In the genomic region with DNA sequence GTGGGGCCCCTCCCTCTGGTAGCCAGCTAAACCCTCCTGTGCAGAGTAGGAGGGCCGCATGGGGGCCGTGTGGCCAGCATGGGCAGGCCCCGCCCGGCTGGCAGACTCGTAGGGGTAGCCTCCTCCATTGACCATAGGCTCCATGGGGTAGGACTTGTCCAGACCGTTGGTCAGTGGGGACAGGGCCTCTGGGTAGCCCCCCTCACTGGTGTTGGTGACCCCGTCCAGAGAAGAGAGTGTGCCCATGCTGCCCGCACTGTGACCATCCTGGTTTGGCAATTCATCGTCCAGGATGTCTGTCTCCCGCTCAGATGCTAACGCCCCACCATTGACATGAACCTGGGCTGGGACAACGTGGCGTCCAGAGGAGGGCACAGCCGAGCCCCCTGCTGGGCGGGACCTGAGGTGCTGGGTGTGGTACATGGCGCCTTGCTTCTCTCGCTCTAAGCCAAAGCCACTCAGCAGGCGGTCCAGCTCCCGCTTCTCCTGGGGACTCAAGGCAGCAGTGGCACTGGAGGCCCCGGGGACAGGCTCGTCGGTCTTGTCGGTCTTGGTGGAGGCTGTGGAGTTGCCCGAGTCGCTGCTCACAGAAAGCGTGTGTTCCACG, we compare ENCODE assay signal across 22 cellular contexts.
DNase-seq lines count a peak whose midpoint lies in the region; ATAC-seq and TF ChIP-seq lines count a peak whose summit lies in the region.
"Had no signal": no experiment of that assay in that cellular context is flagged by ENCODE, and none has a peak within 500 bp of the region (broad histone marks: within the 10 kb centered on the region; RNA-seq: fewer than 3 reads in every experiment).

No MANE protein-coding gene starts in this region.

- no peaks in the 10 kb centered on the region for H3F3A ChIP-seq in neural progenitor cell (ENCODE audit: low read depth)

- H3K27me3 ChIP-seq in RWPE2 (ENCODE audit: insufficient read depth, poor library complexity, severe bottlenecking) = no peaks in the 10 kb centered on the region
- H3K27me3 ChIP-seq in heart right ventricle = no peaks in the 10 kb centered on the region
- peaks cover 42% of the 10 kb centered on the region for H3K27me3 ChIP-seq in neural progenitor cell
- H3K27me3 ChIP-seq in stomach = no peaks in the 10 kb centered on the region
- H3K27me3 ChIP-seq: brain microvascular endothelial cell, Peyer's patch had no signal

- no peaks in the 10 kb centered on the region for H3K9me3 Mint-ChIP-seq in neural progenitor cell
- H3K9me3 Mint-ChIP-seq in type B pancreatic cell = no peaks in the 10 kb centered on the region

- no peaks in the 10 kb centered on the region for H3K79me2 ChIP-seq in neural progenitor cell (ENCODE audit: low read depth)

- no peak overlapping the region for H3K4me2 ChIP-seq in neural progenitor cell

- H3K36me3 ChIP-seq in RWPE2 (ENCODE audit: low read depth) = no peaks in the 10 kb centered on the region
- H3K36me3 ChIP-seq in heart right ventricle = peaks cover 0 to 87% (median 43%) of the 10 kb centered on the region in 9 donors
- no peaks in the 10 kb centered on the region for H3K36me3 ChIP-seq in neural progenitor cell
- peaks cover 36 to 73% (median 59%) of the 10 kb centered on the region in 4 donors for H3K36me3 ChIP-seq in stomach

- no peak for ATAC-seq in RWPE2 (ENCODE audit: low read depth)
- ATAC-seq in heart right ventricle = no peak
- no peak for ATAC-seq in GM18907 (IDR thresholded peaks at IDR 0.05; ENCODE audit: unreplicated experiment)

- DNase-seq in RWPE2 (ENCODE audit: low spot score) (no peak), heart right ventricle (no peak), neural progenitor cell (ENCODE audit: low spot score) (no peak), stomach (no peak), AG20443 (ENCODE audit: low spot score) (no peak), type B pancreatic cell (ENCODE audit: extremely low spot score, unreplicated experiment) (no peak), substantia nigra (lab: John Stamatoyannopoulos, UW) (no peak)
- DNase-seq: activated T-cell treated with anti-CD3 and anti-CD28 coated beads, Interleukin-2, amount 50 U/mL, for 1 hour; brain microvascular endothelial cell; C1 segment of cervical spinal cord; cortex of kidney; DMS79 treated with DMSO at 0.1 percent for 48 hours; Kasumi-1; mesendoderm; naive B cell; NCI-H1694; NCI-H2171 treated with DMSO at 0.1 percent for 48 hours; NCI-H524 treated with DMSO at 0.1 percent for 48 hours; occipital lobe; stimulated activated CD4-positive, alpha-beta T cell treated with anti-CD3 and anti-CD28 coated beads, Interleukin-15, amount 100 ng/mL, for 24 hours had no signal

- H3K27ac Mint-ChIP-seq in neural progenitor cell (peak overlapping the region; percentile 79), type B pancreatic cell (no peak overlapping the region)
- H3K27ac Mint-ChIP-seq: naive B cell had no signal

- H3K4me3 ChIP-seq in RWPE2 (ENCODE audit: severe bottlenecking) = no peak overlapping the region
- H3K4me3 ChIP-seq in heart right ventricle = no peak overlapping the region
- H3K4me3 ChIP-seq in neural progenitor cell = no peak overlapping the region
- H3K4me3 ChIP-seq in stomach = no peak overlapping the region
- H3K4me3 ChIP-seq: Peyer's patch had no signal

- TF ChIP-seq CTCF in RWPE2 (IDR thresholded peaks at IDR 0.05; ENCODE audit: poor library complexity, severe bottlenecking) (no peak), heart right ventricle (IDR thresholded peaks at IDR 0.05) (no peak), neural progenitor cell (IDR thresholded peaks at IDR 0.05) (no peak), stomach (IDR thresholded peaks at IDR 0.05) (no peak), type B pancreatic cell (conservative IDR thresholded peaks at IDR 0.05) (no peak)

- H3K4me1 Mint-ChIP-seq in neural progenitor cell (peaks cover 25% of the 10 kb centered on the region), type B pancreatic cell (ENCODE audit: unreplicated experiment) (peaks cover 27% of the 10 kb centered on the region)

- 87% methylated on average over 27 of the region's 27 CpGs for WGBS in heart right ventricle, 2 donors
- WGBS in stomach, 5 donors = 87 to 94% (median 89%) methylated on average over 16 to 27 of the region's 27 CpGs

- H3K27me3 Mint-ChIP-seq in neural progenitor cell (ENCODE audit: insufficient read depth, low read depth) = peaks cover 10% of the 10 kb centered on the region
- H3K27me3 Mint-ChIP-seq in type B pancreatic cell = no peaks in the 10 kb centered on the region

- no peaks in the 10 kb centered on the region for H4K20me1 ChIP-seq in neural progenitor cell (ENCODE audit: low read depth)

- no peak for TF ChIP-seq EP300 in stomach (IDR thresholded peaks at IDR 0.05)

- H3K9me3 ChIP-seq in RWPE2 (ENCODE audit: severe bottlenecking) (peaks cover 4% of the 10 kb centered on the region), heart right ventricle (peaks cover 0 to 11% (median 0%) of the 10 kb centered on the region in 11 donors), neural progenitor cell (ENCODE audit: low read depth) (no peaks in the 10 kb centered on the region), stomach (peaks cover 0 to 9% (median 2%) of the 10 kb centered on the region in 4 donors)
- H3K9me3 ChIP-seq: Peyer's patch had no signal

- H3K36me3 Mint-ChIP-seq in neural progenitor cell (no peaks in the 10 kb centered on the region), type B pancreatic cell (peaks cover 20% of the 10 kb centered on the region)
- H3K36me3 Mint-ChIP-seq: naive B cell had no signal

- H3K4me3 Mint-ChIP-seq in neural progenitor cell (no peak overlapping the region), type B pancreatic cell (no peak overlapping the region)
- H3K4me3 Mint-ChIP-seq: naive B cell had no signal

- no peak overlapping the region for H2AFZ ChIP-seq in neural progenitor cell (replicated peaks)

- peak overlapping the region; percentile 64 for H3K27ac ChIP-seq in RWPE2 (ENCODE audit: poor library complexity, severe bottlenecking)
- peak overlapping the region in 8 of 10 donors; percentile 23 to 96 (median 56) for H3K27ac ChIP-seq in heart right ventricle
- no peak overlapping the region for H3K27ac ChIP-seq in neural progenitor cell
- H3K27ac ChIP-seq in stomach = peak overlapping the region in 3 of 5 donors; percentile 15 to 82 (median 60)
- no peak overlapping the region for H3K27ac ChIP-seq in substantia nigra (ENCODE audit: low read depth, low read length, poor library complexity, severe bottlenecking)
- H3K27ac ChIP-seq: brain microvascular endothelial cell had no signal

- intact Hi-C loops in heart right ventricle (cut with DNase I) = no loop called here
- intact Hi-C loops in stomach (cut with DNase I; ENCODE audit: low total_unique reads) = no loop called here

- peaks cover 36% of the 10 kb centered on the region for H3K4me1 ChIP-seq in RWPE2 (ENCODE audit: insufficient read depth, poor library complexity, severe bottlenecking)
- H3K4me1 ChIP-seq in heart right ventricle = peaks cover 52 to 100% (median 95%) of the 10 kb centered on the region in 9 donors
- H3K4me1 ChIP-seq in neural progenitor cell = peaks cover 8% of the 10 kb centered on the region
- H3K4me1 ChIP-seq in stomach = peaks cover 26 to 80% (median 58%) of the 10 kb centered on the region in 4 donors

- TF ChIP-seq POLR2A in stomach (IDR thresholded peaks at IDR 0.05) = no peak

- no peak overlapping the region for H3K9ac ChIP-seq in neural progenitor cell

Comparison
In these comparisons a context has a peak if more than half of its experiments do, and no peak if none do; other contexts are left out.
1. H3K27ac ChIP-seq: peak in RWPE2 (single experiment), heart right ventricle (8 of 10) and stomach (3 of 5); none in neural progenitor cell (single experiment) and substantia nigra (single experiment).